Comparison of ENCODE assay signal across 11 cellular contexts in the genomic region with DNA sequence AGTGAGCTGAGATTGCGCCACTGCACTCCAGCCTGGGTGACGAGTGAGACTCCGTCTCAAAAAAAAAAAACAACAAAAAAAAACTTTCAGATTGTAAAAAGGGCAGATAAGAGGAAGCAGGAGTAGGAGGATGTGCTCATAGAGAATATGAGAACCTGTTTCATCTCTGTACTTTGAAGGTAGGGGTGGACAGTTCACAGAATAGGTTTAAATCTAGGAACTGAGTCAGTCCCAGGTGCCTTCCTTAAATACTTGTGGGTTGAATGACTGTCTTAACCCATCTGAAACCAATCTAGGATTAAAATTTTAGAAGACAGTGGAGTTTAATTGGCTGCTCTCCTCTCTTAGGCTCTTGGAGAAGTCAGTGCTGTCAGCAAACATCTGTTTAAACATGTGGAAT. TPM values are rescaled to one million over a fixed set of nuclear protein-coding genes. Genes with fewer than 3 reads are reported as not detected.
DNase-seq lines count a peak whose midpoint lies in the region; ATAC-seq and TF ChIP-seq lines count a peak whose summit lies in the region.
"Had no signal": no experiment of that assay in that cellular context is flagged by ENCODE, and none has a peak within 500 bp of the region (broad histone marks: within the 10 kb centered on the region; RNA-seq: fewer than 3 reads in every experiment).

No MANE protein-coding gene starts in this region.

- H3K36me3 Mint-ChIP-seq in endodermal cell (ENCODE audit: low read depth) = peaks cover 28% of the 10 kb centered on the region

- H3K27me3 ChIP-seq in endodermal cell (ENCODE audit: control insufficient read depth, insufficient read depth, low read length, poor library complexity, severe bottlenecking) (no peaks in the 10 kb centered on the region), upper lobe of right lung (no peaks in the 10 kb centered on the region)
- H3K27me3 ChIP-seq: pancreas had no signal

- H3K9ac ChIP-seq in endodermal cell (ENCODE audit: extremely low read depth, low read length, poor library complexity, severe bottlenecking) = no peak overlapping the region

- WGBS in endodermal cell (ENCODE audit: insufficient coverage in 1 of 2, insufficient read length in 1 of 2), 2 experiments = 97% methylated on average over 3 of the region's 3 CpGs; no CpG with 5 or more reads in 1 of the 2 experiments

- H3K4me3 Mint-ChIP-seq in endodermal cell = no peak overlapping the region

- TF ChIP-seq CTCF in endodermal cell (conservative IDR thresholded peaks at IDR 0.05) (no peak), upper lobe of right lung (IDR thresholded peaks at IDR 0.05) (no peak)

- H3K36me3 ChIP-seq in endodermal cell (ENCODE audit: control insufficient read depth, insufficient read depth, low read length) (peaks cover 4% of the 10 kb centered on the region), upper lobe of right lung (no peaks in the 10 kb centered on the region)
- H3K36me3 ChIP-seq: pancreas had no signal

- H3K9me3 ChIP-seq in endodermal cell (ENCODE audit: control insufficient read depth, low read length) (peaks cover 32% of the 10 kb centered on the region), upper lobe of right lung (no peaks in the 10 kb centered on the region)
- H3K9me3 ChIP-seq: pancreas had no signal

- H3K4me3 ChIP-seq in endodermal cell (ENCODE audit: low read length) (no peak overlapping the region), upper lobe of right lung (no peak overlapping the region)
- H3K4me3 ChIP-seq: pancreas had no signal

- no peak overlapping the region for H3K27ac ChIP-seq in endodermal cell (ENCODE audit: low read depth, low read length)
- H3K27ac ChIP-seq in upper lobe of right lung = no peak overlapping the region
- H3K27ac ChIP-seq: pancreas had no signal

- H3K9me3 Mint-ChIP-seq in endodermal cell = peaks cover 30% of the 10 kb centered on the region

- H3K27ac Mint-ChIP-seq in endodermal cell = peak overlapping the region; percentile 5

- H3K4me1 ChIP-seq in endodermal cell (ENCODE audit: control insufficient read depth, insufficient read depth, low read length) = peaks cover 4% of the 10 kb centered on the region
- H3K4me1 ChIP-seq in upper lobe of right lung = peaks cover 6% of the 10 kb centered on the region

- no peak for DNase-seq in endodermal cell
- DNase-seq in upper lobe of right lung = no peak
- no peak for DNase-seq in SHP77 treated with DMSO at 0.1 percent for 48 hours (lab: John Stamatoyannopoulos, UW)
- no peak for DNase-seq in HuH-7.5 (ENCODE audit: low spot score)
- DNase-seq in KG1 (lab: John Stamatoyannopoulos, UW) = no peak
- DNase-seq: NCI-H2029, pancreas, substantia nigra had no signal

- peaks cover 20% of the 10 kb centered on the region for H3K4me1 Mint-ChIP-seq in endodermal cell

- no peaks in the 10 kb centered on the region for H3K27me3 Mint-ChIP-seq in endodermal cell (ENCODE audit: insufficient read depth)

- ATAC-seq in GM18502 (IDR thresholded peaks at IDR 0.05; ENCODE audit: poor library complexity, unreplicated experiment) = peak; percentile 95
- ATAC-seq in GM21423 (IDR thresholded peaks at IDR 0.05; ENCODE audit: unreplicated experiment) = peak; percentile 88
- peak; percentile 84 for ATAC-seq in HG03378 (IDR thresholded peaks at IDR 0.05; ENCODE audit: unreplicated experiment)
- ATAC-seq in upper lobe of right lung = no peak
- ATAC-seq: pancreas had no signal

- intact Hi-C loops in upper lobe of right lung (cut with DNase I) = no loop called here

RNA-seq across cellular contexts. Expression of a gene that starts 12.4 kb away (rescaled TPM):
- total RNA-seq in endodermal cell (10 to 100 TPM; 11.3 to 14.8 TPM), upper lobe of right lung (38.2 TPM)
- 15.2 TPM for polyA plus RNA-seq in endodermal cell (2013, experiment 1 of 2)
- 15.4 TPM for polyA plus RNA-seq in endodermal cell (2013, experiment 2 of 2)

RNA-seq across cellular contexts. Expression of a gene that starts 12.6 kb away (rescaled TPM):
- total RNA-seq in endodermal cell = 10 to 100 TPM; 51.0 to 73.5 TPM
- polyA plus RNA-seq in endodermal cell (2013, experiment 1 of 2) = 25.8 TPM
- polyA plus RNA-seq in endodermal cell (2013, experiment 2 of 2) = 29.1 TPM
- 60.7 TPM for total RNA-seq in upper lobe of right lung
